28 cellular contexts compared by ENCODE assay signal in genomic region chr20:58743076-58743566, GRCh38.
"Had no signal": no experiment of that assay in that cellular context is flagged by ENCODE, and none has a peak within 500 bp of the region (broad histone marks: within the 10 kb centered on the region; RNA-seq: fewer than 3 reads in every experiment).

No MANE protein-coding gene starts in this region.

- H3K9me3 ChIP-seq: esophagus squamous epithelium, gastrocnemius medialis, heart left ventricle, lower lobe of right lung, ovary, psoas muscle, stomach, transverse colon had no signal

- H3K27ac Mint-ChIP-seq: activated naive CD4-positive, alpha-beta T cell treated with anti-CD3 and anti-CD28 coated beads, Interleukin-2, amount 50 U/mL, for 72 hours; activated T-cell treated with anti-CD3 and anti-CD28 coated beads, Interleukin-2, amount 50 U/mL, for 24 hours; activated T-helper 17 cell treated with anti-CD3 and anti-CD28 coated beads, Interleukin-2, amount 50 U/mL, for 72 hours; naive B cell; stimulated activated memory B cell treated with anti-CD40 and anti-IgM and Interleukin-4, amounts not matched to agents 10 μg/mL and 1 μg/mL and 100 μg/mL, for 72 hours; T-cell; T-helper 2 cell treated with Interferon-gamma antibody and Interleukin-4, amounts not matched to agents 5 μg/mL and 100 μg/mL, for 36 hours had no signal

- ATAC-seq: activated naive CD4-positive, alpha-beta T cell treated with anti-CD3 and anti-CD28 coated beads, Interleukin-2, amount 50 U/mL, for 72 hours; activated T-helper 17 cell treated with anti-CD3 and anti-CD28 coated beads, Interleukin-2, amount 50 U/mL, for 72 hours; gastrocnemius medialis; heart left ventricle; left colon; lower lobe of right lung; psoas muscle; sciatic nerve; stimulated activated memory B cell treated with anti-CD40 and anti-IgM and Interleukin-4, amounts not matched to agents 10 μg/mL and 1 μg/mL and 100 μg/mL, for 72 hours; T-cell had no signal

- DNase-seq: activated CD4-positive, alpha-beta T cell treated with anti-CD3 and anti-CD28 coated beads for 1 hour; activated CD8-positive, alpha-beta memory T cell treated with anti-CD3 and anti-CD28 coated beads, Interleukin-2, amount 50 U/mL, for 4 hours; activated T-cell treated with anti-CD3 and anti-CD28 coated beads, Interleukin-2, amount 50 U/mL, for 24 hours; aorta; caudate nucleus; dermis blood vessel endothelial cell; effector memory CD4-positive, alpha-beta T cell; esophagus squamous epithelium; gastrocnemius medialis; heart left ventricle; left colon; lower lobe of right lung; naive B cell; ovary; psoas muscle; small intestine; stimulated activated CD4-positive, alpha-beta T cell treated with anti-CD3 and anti-CD28 coated beads, Interleukin-15, amount 100 ng/mL, for 24 hours; stomach; T-cell; transverse colon; WERI-Rb-1 had no signal

- H3K4me1 ChIP-seq: esophagus squamous epithelium, gastrocnemius medialis, lower lobe of right lung, psoas muscle, stomach, transverse colon had no signal

- H3K27ac ChIP-seq: esophagus squamous epithelium, gastrocnemius medialis, heart left ventricle, lower lobe of right lung, ovary, psoas muscle, stomach, transverse colon, WERI-Rb-1 had no signal

- H3K36me3 Mint-ChIP-seq: activated naive CD4-positive, alpha-beta T cell treated with anti-CD3 and anti-CD28 coated beads, Interleukin-2, amount 50 U/mL, for 72 hours; brain; naive B cell; stimulated activated memory B cell treated with anti-CD40 and anti-IgM and Interleukin-4, amounts not matched to agents 10 μg/mL and 1 μg/mL and 100 μg/mL, for 72 hours; T-cell had no signal

- H3K27me3 ChIP-seq: ovary had no signal

- H3K4me3 Mint-ChIP-seq: activated T-cell treated with anti-CD3 and anti-CD28 coated beads, Interleukin-2, amount 50 U/mL, for 24 hours; activated T-helper 17 cell treated with anti-CD3 and anti-CD28 coated beads, Interleukin-2, amount 50 U/mL, for 72 hours; brain; naive B cell; stimulated activated memory B cell treated with anti-CD40 and anti-IgM and Interleukin-4, amounts not matched to agents 10 μg/mL and 1 μg/mL and 100 μg/mL, for 72 hours; T-cell; T-helper 2 cell treated with Interferon-gamma antibody and Interleukin-4, amounts not matched to agents 5 μg/mL and 100 μg/mL, for 36 hours had no signal

- H3K9me3 Mint-ChIP-seq: activated naive CD4-positive, alpha-beta T cell treated with anti-CD3 and anti-CD28 coated beads, Interleukin-2, amount 50 U/mL, for 72 hours; activated T-cell treated with anti-CD3 and anti-CD28 coated beads, Interleukin-2, amount 50 U/mL, for 24 hours; activated T-helper 17 cell treated with anti-CD3 and anti-CD28 coated beads, Interleukin-2, amount 50 U/mL, for 72 hours; T-helper 2 cell treated with Interferon-gamma antibody and Interleukin-4, amounts not matched to agents 5 μg/mL and 100 μg/mL, for 36 hours had no signal

- H3K36me3 ChIP-seq: esophagus squamous epithelium, gastrocnemius medialis, heart left ventricle, lower lobe of right lung, ovary, stomach, transverse colon, WERI-Rb-1 had no signal

- H3K4me3 ChIP-seq: esophagus squamous epithelium, gastrocnemius medialis, heart left ventricle, lower lobe of right lung, ovary, psoas muscle, stomach, transverse colon had no signal

- FAIRE-seq: keratinocyte, small intestine had no signal

- H3K4me1 Mint-ChIP-seq: activated T-helper 17 cell treated with anti-CD3 and anti-CD28 coated beads, Interleukin-2, amount 50 U/mL, for 72 hours; naive B cell; stimulated activated memory B cell treated with anti-CD40 and anti-IgM and Interleukin-4, amounts not matched to agents 10 μg/mL and 1 μg/mL and 100 μg/mL, for 72 hours; T-cell had no signal
